Comparison of ENCODE assay signal across 19 cellular contexts in the genomic region with DNA sequence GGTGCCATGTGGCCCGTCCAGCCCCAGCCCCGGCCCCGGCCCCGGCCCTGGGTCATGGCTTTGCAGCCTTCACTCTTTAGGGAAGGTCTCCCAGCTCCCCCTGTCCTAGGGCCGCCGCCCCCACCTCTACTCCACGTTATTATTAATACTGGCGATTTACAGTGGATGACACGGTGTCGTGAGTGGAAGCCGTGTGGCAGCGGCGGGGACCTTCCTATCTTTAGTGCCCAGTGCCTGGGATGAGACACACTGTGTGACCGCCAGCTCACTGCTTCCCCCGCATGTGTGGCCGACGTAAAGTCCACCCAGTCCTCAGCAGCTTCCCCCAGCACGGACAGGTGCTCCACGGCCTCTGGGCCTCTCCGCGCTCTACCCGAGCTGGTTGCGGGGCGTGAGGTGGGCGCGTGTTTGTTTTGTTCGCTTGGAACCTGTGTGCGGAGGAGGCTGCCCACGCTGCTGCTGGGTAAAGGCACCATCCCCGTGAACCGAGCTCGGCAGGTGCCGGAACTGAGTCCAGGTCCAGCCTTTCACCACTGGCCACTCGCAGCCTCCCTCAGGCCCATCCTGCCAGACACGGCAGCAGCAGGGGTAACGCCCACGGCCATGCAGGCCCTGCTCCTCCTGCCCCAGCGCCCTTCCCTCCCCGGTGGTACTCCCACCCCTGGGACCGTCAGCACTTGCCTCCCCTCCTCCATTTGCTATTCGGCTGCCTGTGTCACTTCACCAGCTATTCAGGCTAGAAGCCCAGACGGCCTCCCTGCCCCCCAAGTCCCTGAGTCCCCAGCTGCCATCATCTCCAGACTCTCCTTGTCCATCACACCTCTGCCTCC.
DNase-seq lines count a peak whose midpoint lies in the region; ATAC-seq, FAIRE-seq and TF ChIP-seq lines count a peak whose summit lies in the region.
"Had no signal": no experiment of that assay in that cellular context is flagged by ENCODE, and none has a peak within 500 bp of the region (broad histone marks: within the 10 kb centered on the region; RNA-seq: fewer than 3 reads in every experiment).

No MANE protein-coding gene starts in this region.

- in situ Hi-C loops in G401 (cut with HindIII; ENCODE audit: low sequenced_read_pairs): no loop called here

- peak; percentile 8 for DNase-seq in activated naive CD4-positive, alpha-beta T cell treated with anti-CD3 and anti-CD28 coated beads, Interleukin-2, amount 50 U/mL, for 16 hours
- DNase-seq in activated naive CD4-positive, alpha-beta T cell treated with Interleukin-2 at 50 U/mL for 16 hours: no peak
- DNase-seq in G401 (ENCODE audit: low spot score) (peak; percentile 41), kidney (peak; percentile 69), retina (peak; percentile 55), T1000 (lab: John Stamatoyannopoulos, UW) (no peak)
- DNase-seq: CD4-positive, CD25-positive, alpha-beta regulatory T cell; COR-L47; DMS 273 treated with DMSO at 0.1 percent for 48 hours; DND-41; MM.1S; NCI-H1092; NCI-H1436 treated with DMSO at 0.1 percent for 48 hours; NCI-H2029 treated with DMSO at 0.1 percent for 48 hours had no signal

- no peak for ATAC-seq in HG03469 (IDR thresholded peaks at IDR 0.05; ENCODE audit: unreplicated experiment)
- no peak for ATAC-seq in GM18907 (IDR thresholded peaks at IDR 0.05; ENCODE audit: unreplicated experiment)
- ATAC-seq: Panc1 had no signal

- H3K9ac ChIP-seq in kidney (ENCODE audit: low read length in 2 of 2): no peak overlapping the region

- H3K36me3 ChIP-seq in kidney (ENCODE audit: control insufficient read depth in 1 of 2, insufficient read depth in 2 of 2, low read length in 2 of 2): no peaks in the 10 kb centered on the region
- H3K36me3 ChIP-seq: HAP-1 had no signal

- peaks cover 20 to 26% of the 10 kb centered on the region in 2 donors for H3K4me1 ChIP-seq in kidney (ENCODE audit: control insufficient read depth in 1 of 2, insufficient read depth in 1 of 2, low read depth in 1 of 2, low read length in 2 of 2)

- no peaks in the 10 kb centered on the region for H3K9me3 ChIP-seq in kidney (ENCODE audit: control insufficient read depth in 1 of 2, low read length in 2 of 2)
- H3K9me3 ChIP-seq: HAP-1 had no signal

- no peak for FAIRE-seq in kidney (lab: Jason Lieb, UNC)
- FAIRE-seq: G401.6 had no signal

- H3K4me3 ChIP-seq in kidney (ENCODE audit: low read length in 2 of 2): no peak overlapping the region
- H3K4me3 ChIP-seq: HAP-1 had no signal

- intact Hi-C loops in kidney (cut with DNase I): no loop called here

- H3K27ac ChIP-seq in kidney (ENCODE audit: low read depth in 2 of 2, low read length in 2 of 2): no peak overlapping the region

- no peak for TF ChIP-seq CTCF in kidney (IDR thresholded peaks at IDR 0.05; ENCODE audit: borderline replicate concordance, extremely low read depth, insufficient read depth)

Comparison
In these comparisons a context has a peak if more than half of its experiments do, and no peak if none do; other contexts are left out.
1. DNase-seq: peak in activated naive CD4-positive, alpha-beta T cell treated with anti-CD3 and anti-CD28 coated beads, Interleukin-2, amount 50 U/mL, for 16 hours (single experiment), G401 (single experiment), kidney (single experiment) and retina (single experiment); none in activated naive CD4-positive, alpha-beta T cell treated with Interleukin-2 at 50 U/mL for 16 hours (single experiment) and T1000 (single experiment).